In genomic region chr11:12263141-12263693, GRCh38 we compare ENCODE assay signal across 1 cellular context.
TF ChIP-seq lines count a peak whose summit lies in the region.

No MANE protein-coding gene starts in this region.

TF ChIP-seq in K562, 482 proteins besides CTCF, POLR2A, EP300 and RAD21 (continued from another document and continues in another):
- TF ChIP-seq, protein P1, sequence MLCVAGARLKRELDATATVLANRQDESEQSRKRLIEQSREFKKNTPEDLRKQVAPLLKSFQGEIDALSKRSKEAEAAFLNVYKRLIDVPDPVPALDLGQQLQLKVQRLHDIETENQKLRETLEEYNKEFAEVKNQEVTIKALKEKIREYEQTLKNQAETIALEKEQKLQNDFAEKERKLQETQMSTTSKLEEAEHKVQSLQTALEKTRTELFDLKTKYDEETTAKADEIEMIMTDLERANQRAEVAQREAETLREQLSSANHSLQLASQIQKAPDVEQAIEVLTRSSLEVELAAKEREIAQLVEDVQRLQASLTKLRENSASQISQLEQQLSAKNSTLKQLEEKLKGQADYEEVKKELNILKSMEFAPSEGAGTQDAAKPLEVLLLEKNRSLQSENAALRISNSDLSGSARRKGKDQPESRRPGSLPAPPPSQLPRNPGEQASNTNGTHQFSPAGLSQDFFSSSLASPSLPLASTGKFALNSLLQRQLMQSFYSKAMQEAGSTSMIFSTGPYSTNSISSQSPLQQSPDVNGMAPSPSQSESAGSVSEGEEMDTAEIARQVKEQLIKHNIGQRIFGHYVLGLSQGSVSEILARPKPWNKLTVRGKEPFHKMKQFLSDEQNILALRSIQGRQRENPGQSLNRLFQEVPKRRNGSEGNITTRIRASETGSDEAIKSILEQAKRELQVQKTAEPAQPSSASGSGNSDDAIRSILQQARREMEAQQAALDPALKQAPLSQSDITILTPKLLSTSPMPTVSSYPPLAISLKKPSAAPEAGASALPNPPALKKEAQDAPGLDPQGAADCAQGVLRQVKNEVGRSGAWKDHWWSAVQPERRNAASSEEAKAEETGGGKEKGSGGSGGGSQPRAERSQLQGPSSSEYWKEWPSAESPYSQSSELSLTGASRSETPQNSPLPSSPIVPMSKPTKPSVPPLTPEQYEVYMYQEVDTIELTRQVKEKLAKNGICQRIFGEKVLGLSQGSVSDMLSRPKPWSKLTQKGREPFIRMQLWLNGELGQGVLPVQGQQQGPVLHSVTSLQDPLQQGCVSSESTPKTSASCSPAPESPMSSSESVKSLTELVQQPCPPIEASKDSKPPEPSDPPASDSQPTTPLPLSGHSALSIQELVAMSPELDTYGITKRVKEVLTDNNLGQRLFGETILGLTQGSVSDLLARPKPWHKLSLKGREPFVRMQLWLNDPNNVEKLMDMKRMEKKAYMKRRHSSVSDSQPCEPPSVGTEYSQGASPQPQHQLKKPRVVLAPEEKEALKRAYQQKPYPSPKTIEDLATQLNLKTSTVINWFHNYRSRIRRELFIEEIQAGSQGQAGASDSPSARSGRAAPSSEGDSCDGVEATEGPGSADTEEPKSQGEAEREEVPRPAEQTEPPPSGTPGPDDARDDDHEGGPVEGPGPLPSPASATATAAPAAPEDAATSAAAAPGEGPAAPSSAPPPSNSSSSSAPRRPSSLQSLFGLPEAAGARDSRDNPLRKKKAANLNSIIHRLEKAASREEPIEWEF (CRISPR knock-in tag; IDR thresholded peaks at IDR 0.05), result no peak
- no peak for TF ChIP-seq NBN (IDR thresholded peaks at IDR 0.05; ENCODE audit: low read depth)
- TF ChIP-seq NCOA2 (IDR thresholded peaks at IDR 0.05; ENCODE audit: partially characterized antibody in 2 of 2), result no peak
- peak; percentile 67 for TF ChIP-seq HMGN3 (IDR thresholded peaks at IDR 0.05; ENCODE audit: borderline replicate concordance, extremely low read depth, insufficient read length, low read depth, low read length)
- no peak for TF ChIP-seq PURB (CRISPR knock-in tag; IDR thresholded peaks at IDR 0.05; ENCODE audit: low read depth)
- TF ChIP-seq, protein P2, sequence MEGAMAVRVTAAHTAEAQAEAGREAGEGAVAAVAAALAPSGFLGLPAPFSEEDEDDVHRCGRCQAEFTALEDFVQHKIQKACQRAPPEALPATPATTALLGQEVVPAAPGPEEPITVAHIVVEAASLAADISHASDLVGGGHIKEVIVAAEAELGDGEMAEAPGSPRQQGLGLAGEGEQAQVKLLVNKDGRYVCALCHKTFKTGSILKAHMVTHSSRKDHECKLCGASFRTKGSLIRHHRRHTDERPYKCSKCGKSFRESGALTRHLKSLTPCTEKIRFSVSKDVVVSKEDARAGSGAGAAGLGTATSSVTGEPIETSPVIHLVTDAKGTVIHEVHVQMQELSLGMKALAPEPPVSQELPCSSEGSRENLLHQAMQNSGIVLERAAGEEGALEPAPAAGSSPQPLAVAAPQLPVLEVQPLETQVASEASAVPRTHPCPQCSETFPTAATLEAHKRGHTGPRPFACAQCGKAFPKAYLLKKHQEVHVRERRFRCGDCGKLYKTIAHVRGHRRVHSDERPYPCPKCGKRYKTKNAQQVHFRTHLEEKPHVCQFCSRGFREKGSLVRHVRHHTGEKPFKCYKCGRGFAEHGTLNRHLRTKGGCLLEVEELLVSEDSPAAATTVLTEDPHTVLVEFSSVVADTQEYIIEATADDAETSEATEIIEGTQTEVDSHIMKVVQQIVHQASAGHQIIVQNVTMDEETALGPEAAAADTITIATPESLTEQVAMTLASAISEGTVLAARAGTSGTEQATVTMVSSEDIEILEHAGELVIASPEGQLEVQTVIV (CRISPR knock-in tag; IDR thresholded peaks at IDR 0.05; ENCODE audit: borderline replicate concordance), result no peak
- TF ChIP-seq ERF (CRISPR knock-in tag; IDR thresholded peaks at IDR 0.05), result no peak
- TF ChIP-seq DEAF1 (CRISPR knock-in tag; IDR thresholded peaks at IDR 0.05), result no peak
- TF ChIP-seq ESRRA (IDR thresholded peaks at IDR 0.05; ENCODE audit: borderline replicate concordance, low read depth), result no peak
- TF ChIP-seq TAL1 (IDR thresholded peaks at IDR 0.05), result peak; percentile 70; the same call in 1 of the 2 replicates
- TF ChIP-seq ZNF76 (CRISPR knock-in tag; IDR thresholded peaks at IDR 0.05; ENCODE audit: borderline replicate concordance), result no peak
- TF ChIP-seq SMARCA4 (IDR thresholded peaks at IDR 0.05), result peak; percentile 84
- no peak for TF ChIP-seq IRF9 (tag; IDR thresholded peaks at IDR 0.05)
- no peak for TF ChIP-seq FOXM1 (IDR thresholded peaks at IDR 0.05; ENCODE audit: low read depth)
- TF ChIP-seq FOXM1 (CRISPR knock-in tag; IDR thresholded peaks at IDR 0.05; ENCODE audit: low read depth), result no peak
- peak; percentile 75 for TF ChIP-seq CBFA2T2 (conservative IDR thresholded peaks at IDR 0.05)
- TF ChIP-seq, protein P3, sequence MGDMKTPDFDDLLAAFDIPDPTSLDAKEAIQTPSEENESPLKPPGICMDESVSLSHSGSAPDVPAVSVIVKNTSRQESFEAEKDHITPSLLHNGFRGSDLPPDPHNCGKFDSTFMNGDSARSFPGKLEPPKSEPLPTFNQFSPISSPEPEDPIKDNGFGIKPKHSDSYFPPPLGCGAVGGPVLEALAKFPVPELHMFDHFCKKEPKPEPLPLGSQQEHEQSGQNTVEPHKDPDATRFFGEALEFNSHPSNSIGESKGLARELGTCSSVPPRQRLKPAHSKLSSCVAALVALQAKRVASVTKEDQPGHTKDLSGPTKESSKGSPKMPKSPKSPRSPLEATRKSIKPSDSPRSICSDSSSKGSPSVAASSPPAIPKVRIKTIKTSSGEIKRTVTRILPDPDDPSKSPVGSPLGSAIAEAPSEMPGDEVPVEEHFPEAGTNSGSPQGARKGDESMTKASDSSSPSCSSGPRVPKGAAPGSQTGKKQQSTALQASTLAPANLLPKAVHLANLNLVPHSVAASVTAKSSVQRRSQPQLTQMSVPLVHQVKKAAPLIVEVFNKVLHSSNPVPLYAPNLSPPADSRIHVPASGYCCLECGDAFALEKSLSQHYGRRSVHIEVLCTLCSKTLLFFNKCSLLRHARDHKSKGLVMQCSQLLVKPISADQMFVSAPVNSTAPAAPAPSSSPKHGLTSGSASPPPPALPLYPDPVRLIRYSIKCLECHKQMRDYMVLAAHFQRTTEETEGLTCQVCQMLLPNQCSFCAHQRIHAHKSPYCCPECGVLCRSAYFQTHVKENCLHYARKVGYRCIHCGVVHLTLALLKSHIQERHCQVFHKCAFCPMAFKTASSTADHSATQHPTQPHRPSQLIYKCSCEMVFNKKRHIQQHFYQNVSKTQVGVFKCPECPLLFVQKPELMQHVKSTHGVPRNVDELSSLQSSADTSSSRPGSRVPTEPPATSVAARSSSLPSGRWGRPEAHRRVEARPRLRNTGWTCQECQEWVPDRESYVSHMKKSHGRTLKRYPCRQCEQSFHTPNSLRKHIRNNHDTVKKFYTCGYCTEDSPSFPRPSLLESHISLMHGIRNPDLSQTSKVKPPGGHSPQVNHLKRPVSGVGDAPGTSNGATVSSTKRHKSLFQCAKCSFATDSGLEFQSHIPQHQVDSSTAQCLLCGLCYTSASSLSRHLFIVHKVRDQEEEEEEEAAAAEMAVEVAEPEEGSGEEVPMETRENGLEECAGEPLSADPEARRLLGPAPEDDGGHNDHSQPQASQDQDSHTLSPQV (IDR thresholded peaks at IDR 0.05), result peak; percentile 84
- TF ChIP-seq, protein P4, sequence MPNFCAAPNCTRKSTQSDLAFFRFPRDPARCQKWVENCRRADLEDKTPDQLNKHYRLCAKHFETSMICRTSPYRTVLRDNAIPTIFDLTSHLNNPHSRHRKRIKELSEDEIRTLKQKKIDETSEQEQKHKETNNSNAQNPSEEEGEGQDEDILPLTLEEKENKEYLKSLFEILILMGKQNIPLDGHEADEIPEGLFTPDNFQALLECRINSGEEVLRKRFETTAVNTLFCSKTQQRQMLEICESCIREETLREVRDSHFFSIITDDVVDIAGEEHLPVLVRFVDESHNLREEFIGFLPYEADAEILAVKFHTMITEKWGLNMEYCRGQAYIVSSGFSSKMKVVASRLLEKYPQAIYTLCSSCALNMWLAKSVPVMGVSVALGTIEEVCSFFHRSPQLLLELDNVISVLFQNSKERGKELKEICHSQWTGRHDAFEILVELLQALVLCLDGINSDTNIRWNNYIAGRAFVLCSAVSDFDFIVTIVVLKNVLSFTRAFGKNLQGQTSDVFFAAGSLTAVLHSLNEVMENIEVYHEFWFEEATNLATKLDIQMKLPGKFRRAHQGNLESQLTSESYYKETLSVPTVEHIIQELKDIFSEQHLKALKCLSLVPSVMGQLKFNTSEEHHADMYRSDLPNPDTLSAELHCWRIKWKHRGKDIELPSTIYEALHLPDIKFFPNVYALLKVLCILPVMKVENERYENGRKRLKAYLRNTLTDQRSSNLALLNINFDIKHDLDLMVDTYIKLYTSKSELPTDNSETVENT (CRISPR knock-in tag; IDR thresholded peaks at IDR 0.05), result 0 out of 2 replicates have a peak, but pooled peaks have one; percentile 40
- TF ChIP-seq, protein P5, sequence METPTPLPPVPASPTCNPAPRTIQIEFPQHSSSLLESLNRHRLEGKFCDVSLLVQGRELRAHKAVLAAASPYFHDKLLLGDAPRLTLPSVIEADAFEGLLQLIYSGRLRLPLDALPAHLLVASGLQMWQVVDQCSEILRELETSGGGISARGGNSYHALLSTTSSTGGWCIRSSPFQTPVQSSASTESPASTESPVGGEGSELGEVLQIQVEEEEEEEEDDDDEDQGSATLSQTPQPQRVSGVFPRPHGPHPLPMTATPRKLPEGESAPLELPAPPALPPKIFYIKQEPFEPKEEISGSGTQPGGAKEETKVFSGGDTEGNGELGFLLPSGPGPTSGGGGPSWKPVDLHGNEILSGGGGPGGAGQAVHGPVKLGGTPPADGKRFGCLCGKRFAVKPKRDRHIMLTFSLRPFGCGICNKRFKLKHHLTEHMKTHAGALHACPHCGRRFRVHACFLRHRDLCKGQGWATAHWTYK (CRISPR knock-in tag; IDR thresholded peaks at IDR 0.05), result 0 out of 2 replicates have a peak, but pooled peaks have one; percentile 14
- TF ChIP-seq, protein P6, sequence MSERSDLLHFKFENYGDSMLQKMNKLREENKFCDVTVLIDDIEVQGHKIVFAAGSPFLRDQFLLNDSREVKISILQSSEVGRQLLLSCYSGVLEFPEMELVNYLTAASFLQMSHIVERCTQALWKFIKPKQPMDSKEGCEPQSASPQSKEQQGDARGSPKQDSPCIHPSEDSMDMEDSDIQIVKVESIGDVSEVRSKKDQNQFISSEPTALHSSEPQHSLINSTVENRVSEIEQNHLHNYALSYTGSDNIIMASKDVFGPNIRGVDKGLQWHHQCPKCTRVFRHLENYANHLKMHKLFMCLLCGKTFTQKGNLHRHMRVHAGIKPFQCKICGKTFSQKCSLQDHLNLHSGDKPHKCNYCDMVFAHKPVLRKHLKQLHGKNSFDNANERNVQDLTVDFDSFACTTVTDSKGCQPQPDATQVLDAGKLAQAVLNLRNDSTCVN (CRISPR knock-in tag; IDR thresholded peaks at IDR 0.05), result no peak
- no peak for TF ChIP-seq ZNF184 (CRISPR knock-in tag; IDR thresholded peaks at IDR 0.05)
- no peak for TF ChIP-seq ZNF121 (CRISPR knock-in tag; conservative IDR thresholded peaks at IDR 0.05)
- TF ChIP-seq ZFP36 (IDR thresholded peaks at IDR 0.05; ENCODE audit: low read depth, low read length, partially characterized antibody), result peak; percentile 28
- TF ChIP-seq STAT5B (CRISPR knock-in tag; IDR thresholded peaks at IDR 0.05), result no peak
- TF ChIP-seq, protein P7, sequence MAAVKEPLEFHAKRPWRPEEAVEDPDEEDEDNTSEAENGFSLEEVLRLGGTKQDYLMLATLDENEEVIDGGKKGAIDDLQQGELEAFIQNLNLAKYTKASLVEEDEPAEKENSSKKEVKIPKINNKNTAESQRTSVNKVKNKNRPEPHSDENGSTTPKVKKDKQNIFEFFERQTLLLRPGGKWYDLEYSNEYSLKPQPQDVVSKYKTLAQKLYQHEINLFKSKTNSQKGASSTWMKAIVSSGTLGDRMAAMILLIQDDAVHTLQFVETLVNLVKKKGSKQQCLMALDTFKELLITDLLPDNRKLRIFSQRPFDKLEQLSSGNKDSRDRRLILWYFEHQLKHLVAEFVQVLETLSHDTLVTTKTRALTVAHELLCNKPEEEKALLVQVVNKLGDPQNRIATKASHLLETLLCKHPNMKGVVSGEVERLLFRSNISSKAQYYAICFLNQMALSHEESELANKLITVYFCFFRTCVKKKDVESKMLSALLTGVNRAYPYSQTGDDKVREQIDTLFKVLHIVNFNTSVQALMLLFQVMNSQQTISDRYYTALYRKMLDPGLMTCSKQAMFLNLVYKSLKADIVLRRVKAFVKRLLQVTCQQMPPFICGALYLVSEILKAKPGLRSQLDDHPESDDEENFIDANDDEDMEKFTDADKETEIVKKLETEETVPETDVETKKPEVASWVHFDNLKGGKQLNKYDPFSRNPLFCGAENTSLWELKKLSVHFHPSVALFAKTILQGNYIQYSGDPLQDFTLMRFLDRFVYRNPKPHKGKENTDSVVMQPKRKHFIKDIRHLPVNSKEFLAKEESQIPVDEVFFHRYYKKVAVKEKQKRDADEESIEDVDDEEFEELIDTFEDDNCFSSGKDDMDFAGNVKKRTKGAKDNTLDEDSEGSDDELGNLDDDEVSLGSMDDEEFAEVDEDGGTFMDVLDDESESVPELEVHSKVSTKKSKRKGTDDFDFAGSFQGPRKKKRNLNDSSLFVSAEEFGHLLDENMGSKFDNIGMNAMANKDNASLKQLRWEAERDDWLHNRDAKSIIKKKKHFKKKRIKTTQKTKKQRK (IDR thresholded peaks at IDR 0.05; ENCODE audit: borderline replicate concordance, low read depth, low read length), result no peak
- TF ChIP-seq MTA2 (IDR thresholded peaks at IDR 0.05; ENCODE audit: low read depth), result peak; percentile 5; the same call in 1 of the 2 replicates
- TF ChIP-seq RBM15 (IDR thresholded peaks at IDR 0.05; ENCODE audit: insufficient read depth, low read length), result no peak
- TF ChIP-seq ZNF232 (CRISPR knock-in tag; IDR thresholded peaks at IDR 0.05), result no peak
- 0 out of 2 replicates have a peak, but pooled peaks have one; percentile 20 for TF ChIP-seq CTBP1 (IDR thresholded peaks at IDR 0.05; ENCODE audit: borderline replicate concordance)
- TF ChIP-seq MAFK (IDR thresholded peaks at IDR 0.05; ENCODE audit: low read length), result peak; percentile 48; the same call in 1 of the 2 replicates
- peak; percentile 26; the same call in 1 of the 2 replicates for TF ChIP-seq JUN (IDR thresholded peaks at IDR 0.05; ENCODE audit: borderline replicate concordance, low read depth, low read length)
- no peak for TF ChIP-seq JUN (CRISPR knock-in tag; IDR thresholded peaks at IDR 0.05; ENCODE audit: borderline replicate concordance)
- no peak for TF ChIP-seq CHD1 (IDR thresholded peaks at IDR 0.05; ENCODE audit: low read length)
